ENCODE assay signal across 9 cellular contexts in the genomic region with DNA sequence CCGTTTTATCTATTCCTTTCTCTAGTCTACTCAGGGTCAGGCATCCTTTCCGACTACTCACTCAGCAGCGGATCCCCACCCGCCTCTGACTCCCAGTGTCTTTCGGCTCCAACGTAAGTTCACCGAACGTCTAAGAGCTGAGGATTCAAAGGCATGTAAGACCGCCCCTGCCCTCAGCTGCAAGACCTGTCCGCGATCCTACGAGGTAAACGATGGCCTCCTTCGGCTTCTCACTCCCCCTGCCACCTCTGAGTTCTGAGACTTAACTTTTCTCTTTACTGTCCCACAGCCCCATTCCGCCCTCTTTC. TPM values are rescaled to one million over a fixed set of nuclear protein-coding genes. Genes with fewer than 3 reads are reported as not detected.
DNase-seq lines count a peak whose midpoint lies in the region; ATAC-seq lines count a peak whose summit lies in the region.
"Had no signal": no experiment of that assay in that cellular context is flagged by ENCODE, and none has a peak within 500 bp of the region (broad histone marks: within the 10 kb centered on the region; RNA-seq: fewer than 3 reads in every experiment).

No MANE protein-coding gene starts in this region.

- DNase-seq in NCI-H748 (lab: John Stamatoyannopoulos, UW; ENCODE audit: unreplicated experiment) (peak; percentile 38), NCI-H748 treated with DMSO at 0.1 percent for 48 hours (lab: John Stamatoyannopoulos, UW) (no peak), caudate nucleus (lab: John Stamatoyannopoulos, UW) (peak in 1 of 61 donors; percentile 49), HT-29 (ENCODE audit: low spot score) (no peak), T1000 (lab: John Stamatoyannopoulos, UW) (no peak), NCI-H82 (lab: John Stamatoyannopoulos, UW) (no peak)
- no peak for DNase-seq in naive thymus-derived CD8-positive, alpha-beta T cell

- ATAC-seq in HG03571 (IDR thresholded peaks at IDR 0.05; ENCODE audit: unreplicated experiment), result peak; percentile 12
- ATAC-seq in naive thymus-derived CD8-positive, alpha-beta T cell, result peak; percentile 13 to 30

- POLR2A ChIA-PET in naive thymus-derived CD8-positive, alpha-beta T cell (lab: Charles Lee), result interaction anchor here (0.6 to 12.6 kb wide), 21 partner anchors 8 to 756 kb away, joined by 3 to 709 read pairs (median 5); a partner anchor contains a TSS

- peak overlapping the region; percentile 82 for H3K27ac ChIP-seq in caudate nucleus (ENCODE audit: low read depth, low read length)

- peaks cover 5 to 54% (median 10%) of the 10 kb centered on the region in 3 donors for H3K36me3 Mint-ChIP-seq in naive thymus-derived CD8-positive, alpha-beta T cell

- no peaks in the 10 kb centered on the region for H3K9me3 Mint-ChIP-seq in naive thymus-derived CD8-positive, alpha-beta T cell

- H3K27ac Mint-ChIP-seq in naive thymus-derived CD8-positive, alpha-beta T cell, result peak overlapping the region; percentile 97 to 100 (median 99)

- no peaks in the 10 kb centered on the region for H3K27me3 Mint-ChIP-seq in naive thymus-derived CD8-positive, alpha-beta T cell

- peak overlapping the region; percentile 99 to 100 (median 100) for H3K4me3 Mint-ChIP-seq in naive thymus-derived CD8-positive, alpha-beta T cell

- H3K4me1 Mint-ChIP-seq in naive thymus-derived CD8-positive, alpha-beta T cell, result peaks cover 44 to 81% (median 73%) of the 10 kb centered on the region in 4 donors

RNA-seq across cellular contexts. Expression of a gene that starts 0.3 kb away (rescaled TPM):
- total RNA-seq in naive thymus-derived CD8-positive, alpha-beta T cell, result 10 to 100 TPM; 58.2 to 65.9 TPM
- 10 to 100 TPM; 63.7 to 97.4 (median 76.1) TPM for polyA plus RNA-seq in naive thymus-derived CD8-positive, alpha-beta T cell
- 53.0 and 60.0 TPM in 2 replicates for total RNA-seq in HT-29 (2014; rRNA removed; shearing (Covaris generic))

RNA-seq across cellular contexts. Expression of a gene that starts 23.1 kb away (rescaled TPM):
- 10 to 100 TPM; 15.2 to 15.4 TPM for total RNA-seq in naive thymus-derived CD8-positive, alpha-beta T cell
- polyA plus RNA-seq in naive thymus-derived CD8-positive, alpha-beta T cell, result 1 to 10 TPM in 2 of 3 donors, under 1 TPM in 1; 0.43 to 1.9 (median 1.5) TPM
- 0.86 and 2.4 TPM in 2 replicates for total RNA-seq in HT-29 (2014; rRNA removed; shearing (Covaris generic))
- total RNA-seq: dermis microvascular lymphatic vessel endothelial cell had no signal
